24 cellular contexts compared by ENCODE assay signal in genomic region chr16:90010676-90011075, GRCh38. TPM values are rescaled to one million over a fixed set of nuclear protein-coding genes. Genes with fewer than 3 reads are reported as not detected.
"Had no signal": no experiment of that assay in that cellular context is flagged by ENCODE, and none has a peak within 500 bp of the region (broad histone marks: within the 10 kb centered on the region; RNA-seq: fewer than 3 reads in every experiment).

No MANE protein-coding gene starts in this region.

- H3K27ac ChIP-seq: esophagus squamous epithelium, hepatocyte, pancreas, prostate gland, testis, transverse colon had no signal

- H3K79me2 ChIP-seq: hepatocyte had no signal

- H3K9me3 Mint-ChIP-seq: activated CD4-positive, alpha-beta memory T cell treated with anti-CD3 and anti-CD28 coated beads for 36 hours; activated CD4-positive, alpha-beta T cell treated with anti-CD3 and anti-CD28 coated beads, Interleukin-2, amount 10 ng/mL, durations not matched to agents 24 days and 14 days; activated T-helper 1 cell treated with anti-CD3 and anti-CD28 coated beads, Interleukin-12 subunit alpha, Interleukin-12 subunit beta, Interleukin-2, Interleukin-4 antibody, amounts not matched to agents 30 ng/mL and 10 ng/mL and 1 ng/mL, durations not matched to agents 14 hours and 24 hours and 36 hours; nephron progenitor cell had no signal

- H3K4me3 ChIP-seq: esophagus squamous epithelium, hepatocyte, mucosa of descending colon, pancreas, prostate gland, testis, transverse colon had no signal

- H3K36me3 Mint-ChIP-seq: activated CD4-positive, alpha-beta memory T cell treated with anti-CD3 and anti-CD28 coated beads for 36 hours had no signal

- H2AFZ ChIP-seq: hepatocyte had no signal

- H3K36me3 ChIP-seq: pancreas, prostate gland, transverse colon had no signal

- H3K4me3 Mint-ChIP-seq: activated CD4-positive, alpha-beta memory T cell treated with anti-CD3 and anti-CD28 coated beads for 36 hours; activated CD4-positive, alpha-beta T cell treated with anti-CD3 and anti-CD28 coated beads, Interleukin-2, amount 10 ng/mL, durations not matched to agents 24 days and 14 days; activated T-helper 1 cell treated with anti-CD3 and anti-CD28 coated beads, Interleukin-12 subunit alpha, Interleukin-12 subunit beta, Interleukin-2, Interleukin-4 antibody, amounts not matched to agents 30 ng/mL and 10 ng/mL and 1 ng/mL, durations not matched to agents 14 hours and 24 hours and 36 hours; nephron progenitor cell had no signal

- H3K4me1 ChIP-seq: esophagus squamous epithelium, pancreas, prostate gland, testis, transverse colon had no signal

- H3K4me2 ChIP-seq: hepatocyte had no signal

- ATAC-seq: left cardiac atrium, left ventricle myocardium superior, mucosa of descending colon, pancreas had no signal

- H3K27me3 ChIP-seq: esophagus squamous epithelium, hepatocyte, pancreas, testis, transverse colon had no signal

- H3K27ac Mint-ChIP-seq: activated CD4-positive, alpha-beta memory T cell treated with anti-CD3 and anti-CD28 coated beads for 36 hours; activated CD4-positive, alpha-beta T cell treated with anti-CD3 and anti-CD28 coated beads, Interleukin-2, amount 10 ng/mL, durations not matched to agents 24 days and 14 days; activated T-helper 1 cell treated with anti-CD3 and anti-CD28 coated beads, Interleukin-12 subunit alpha, Interleukin-12 subunit beta, Interleukin-2, Interleukin-4 antibody, amounts not matched to agents 30 ng/mL and 10 ng/mL and 1 ng/mL, durations not matched to agents 14 hours and 24 hours and 36 hours had no signal

- H3K9me3 ChIP-seq: esophagus squamous epithelium, mucosa of descending colon, pancreas, prostate gland, testis, transverse colon had no signal

- DNase-seq: activated CD4-positive, alpha-beta memory T cell treated with anti-CD3 and anti-CD28 coated beads for 36 hours; activated CD4-positive, alpha-beta T cell treated with anti-CD3 and anti-CD28 coated beads, Interleukin-2, amount 10 ng/mL, durations not matched to agents 24 days and 14 days; activated CD4-positive, CD25-positive, alpha-beta regulatory T cell treated with anti-CD3 and anti-CD28 coated beads, Interleukin-2, amount 50 U/mL, for 72 hours; activated CD8-positive, alpha-beta memory T cell treated with anti-CD3 and anti-CD28 coated beads, Interleukin-2, amount 50 U/mL, for 4 hours; activated gamma-delta T cell; activated naive CD4-positive, alpha-beta T cell treated with anti-CD3 and anti-CD28 coated beads, Interleukin-2, amount 50 U/mL, for 16 hours; activated T-cell treated with anti-CD3 and anti-CD28 coated beads, Interleukin-2, amount 50 U/mL, for 1 hour; dermis blood vessel endothelial cell; effector CD4-positive, alpha-beta T cell; esophagus squamous epithelium; left cardiac atrium; left ventricle myocardium superior; mucosa of descending colon; nephron progenitor cell; pancreas; stimulated activated CD4-positive, alpha-beta T cell treated with anti-CD3 and anti-CD28 coated beads, Interleukin-15, amount 100 ng/mL, for 24 hours; stimulated activated CD4-positive, alpha-beta T cell treated with anti-CD3 and anti-CD28 coated beads, Interleukin-2, amount 100 ng/mL, for 24 hours; stimulated activated naive CD4-positive, alpha-beta T cell; T-helper 9 cell; testis; transverse colon had no signal

RNA-seq across cellular contexts. Expression of gene DBNDD1, which starts 8.6 kb away (rescaled TPM):
- total RNA-seq: activated CD4-positive, alpha-beta T cell treated with anti-CD3 and anti-CD28 coated beads, Interleukin-2, amount 10 ng/mL, durations not matched to agents 24 days and 14 days had no signal
